8 cellular contexts compared by ENCODE assay signal in genomic region chr20:24100370-24101011, GRCh38.
DNase-seq lines count a peak whose midpoint lies in the region; ATAC-seq and FAIRE-seq lines count a peak whose summit lies in the region.

No MANE protein-coding gene starts in this region.

- no peaks in the 10 kb centered on the region for H3K9me3 Mint-ChIP-seq in CD8-positive, alpha-beta memory T cell

- peak overlapping the region in 1 of 7 donors; percentile 1 for H3K4me3 Mint-ChIP-seq in CD8-positive, alpha-beta memory T cell

- ATAC-seq in GM19438 (IDR thresholded peaks at IDR 0.05; ENCODE audit: low read depth, unreplicated experiment): peak; percentile 60
- peak; percentile 85 for ATAC-seq in Right ventricle myocardium superior (ENCODE audit: poor library complexity)

- POLR2A ChIA-PET in CD8-positive, alpha-beta memory T cell (lab: Charles Lee): no interaction called here

- H3K27ac Mint-ChIP-seq in CD8-positive, alpha-beta memory T cell: peak overlapping the region in 3 of 8 donors; percentile 28 to 80 (median 32)

- H3K4me3 ChIP-seq in CD8-positive, alpha-beta memory T cell (ENCODE audit: low read length): no peak overlapping the region
- H3K4me3 ChIP-seq in small intestine (ENCODE audit: low read depth in 1 of 2, low read length in 2 of 2): no peak overlapping the region

- peaks cover 4 to 7% (median 6%) of the 10 kb centered on the region in 3 donors for H3K4me1 Mint-ChIP-seq in CD8-positive, alpha-beta memory T cell

- 29 to 33% (median 31%) methylated on average over 5 of the region's 5 CpGs for WGBS in small intestine, 3 donors

- no peak for FAIRE-seq in HTR-8/SVneo (lab: Jason Lieb, UNC)
- no peak for FAIRE-seq in small intestine (lab: Jason Lieb, UNC)

- H3K4me1 ChIP-seq in CD8-positive, alpha-beta memory T cell (ENCODE audit: insufficient read depth, low read length): peaks cover 4% of the 10 kb centered on the region
- no peaks in the 10 kb centered on the region for H3K4me1 ChIP-seq in small intestine (ENCODE audit: control insufficient read depth in 2 of 2, insufficient read depth in 1 of 2, low read depth in 1 of 2, low read length in 1 of 2)

- peaks cover 5 to 28% of the 10 kb centered on the region in 2 donors for H3K27me3 Mint-ChIP-seq in CD8-positive, alpha-beta memory T cell

- H3K36me3 ChIP-seq in CD8-positive, alpha-beta memory T cell (ENCODE audit: insufficient read depth, low read length): no peaks in the 10 kb centered on the region
- H3K36me3 ChIP-seq in small intestine (ENCODE audit: control insufficient read depth in 2 of 2, insufficient read depth in 2 of 2, low read length in 2 of 2): no peaks in the 10 kb centered on the region

- no peaks in the 10 kb centered on the region for H3K27me3 ChIP-seq in CD8-positive, alpha-beta memory T cell (ENCODE audit: insufficient read depth, low read length, poor library complexity, severe bottlenecking)
- no peaks in the 10 kb centered on the region for H3K27me3 ChIP-seq in small intestine (ENCODE audit: control insufficient read depth in 2 of 2, insufficient read depth in 2 of 2, low read length in 2 of 2)

- no peaks in the 10 kb centered on the region for H3K9me3 ChIP-seq in CD8-positive, alpha-beta memory T cell (ENCODE audit: low read length)
- no peaks in the 10 kb centered on the region for H3K9me3 ChIP-seq in small intestine (ENCODE audit: control insufficient read depth, low read depth)

- CTCF ChIA-PET in CD8-positive, alpha-beta memory T cell (lab: Charles Lee): interaction anchor here (0.8 to 1.7 kb wide), 3 partner anchors 10 to 163 kb away, joined by 4 to 10 read pairs (median 4); no protein-coding TSS in a partner anchor

- no peak overlapping the region for H3K27ac ChIP-seq in CD8-positive, alpha-beta memory T cell (ENCODE audit: low read depth, low read length)
- no peak overlapping the region for H3K27ac ChIP-seq in small intestine (ENCODE audit: low read depth in 1 of 2, low read length in 1 of 2)

- intact Hi-C loops in Right ventricle myocardium superior (cut with DNase I): no loop called here

- peak; percentile 34 to 71 (median 50) for DNase-seq in CD8-positive, alpha-beta memory T cell
- peak; percentile 28 for DNase-seq in HTR-8/SVneo (ENCODE audit: insufficient read length, low spot score)
- peak; percentile 81 for DNase-seq in RPMI7951 (ENCODE audit: low read depth)
- DNase-seq in activated effector memory CD4-positive, alpha-beta T cell treated with anti-CD3 and anti-CD28 coated beads, Interleukin-2, amount 50 U/mL, for 16 hours: peak; percentile 80
- no peak for DNase-seq in Right ventricle myocardium superior
- peak; percentile 40 for DNase-seq in small intestine
- DNase-seq in NCI-H226: no peak

- no peaks in the 10 kb centered on the region for H3K36me3 Mint-ChIP-seq in CD8-positive, alpha-beta memory T cell

Comparison
In these comparisons a context has a peak if more than half of its experiments do, and no peak if none do; other contexts are left out.
1. DNase-seq: peak in CD8-positive, alpha-beta memory T cell (5 of 5), HTR-8/SVneo (single experiment), RPMI7951 (single experiment), activated effector memory CD4-positive, alpha-beta T cell treated with anti-CD3 and anti-CD28 coated beads, Interleukin-2, amount 50 U/mL, for 16 hours (single experiment) and small intestine (single experiment); none in Right ventricle myocardium superior (single experiment) and NCI-H226 (single experiment).